1 cellular context compared by ENCODE assay signal in the genomic region with DNA sequence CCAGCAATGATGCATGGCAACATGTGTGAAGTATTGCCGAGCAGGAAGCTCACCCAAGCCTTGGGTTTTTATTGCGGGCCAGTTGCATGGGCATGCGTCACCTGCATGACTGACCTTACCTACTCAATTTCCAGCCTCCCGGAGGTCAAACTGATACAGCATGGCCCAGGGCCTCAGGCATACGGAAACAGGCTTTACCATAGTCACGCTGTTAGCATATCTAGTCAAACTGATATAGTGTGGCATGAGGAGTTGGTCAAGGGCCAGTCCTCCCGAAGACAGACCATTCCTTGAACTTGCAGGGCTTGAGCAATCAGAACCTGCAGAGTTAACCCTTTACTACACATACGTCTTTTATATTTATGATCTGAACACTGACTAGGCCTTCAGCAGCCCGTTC.
TF ChIP-seq lines count a peak whose summit lies in the region.

No MANE protein-coding gene starts in this region.

TF ChIP-seq in HepG2, 621 proteins besides CTCF, POLR2A, EP300 and RAD21:
- TF ChIP-seq, protein P1, sequence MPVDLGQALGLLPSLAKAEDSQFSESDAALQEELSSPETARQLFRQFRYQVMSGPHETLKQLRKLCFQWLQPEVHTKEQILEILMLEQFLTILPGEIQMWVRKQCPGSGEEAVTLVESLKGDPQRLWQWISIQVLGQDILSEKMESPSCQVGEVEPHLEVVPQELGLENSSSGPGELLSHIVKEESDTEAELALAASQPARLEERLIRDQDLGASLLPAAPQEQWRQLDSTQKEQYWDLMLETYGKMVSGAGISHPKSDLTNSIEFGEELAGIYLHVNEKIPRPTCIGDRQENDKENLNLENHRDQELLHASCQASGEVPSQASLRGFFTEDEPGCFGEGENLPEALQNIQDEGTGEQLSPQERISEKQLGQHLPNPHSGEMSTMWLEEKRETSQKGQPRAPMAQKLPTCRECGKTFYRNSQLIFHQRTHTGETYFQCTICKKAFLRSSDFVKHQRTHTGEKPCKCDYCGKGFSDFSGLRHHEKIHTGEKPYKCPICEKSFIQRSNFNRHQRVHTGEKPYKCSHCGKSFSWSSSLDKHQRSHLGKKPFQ (CRISPR knock-in tag; IDR thresholded peaks at IDR 0.05; ENCODE audit: insufficient replicate concordance) = no peak
- TF ChIP-seq ZFP36L2 (CRISPR knock-in tag; IDR thresholded peaks at IDR 0.05) = no peak
- TF ChIP-seq KAT8 (CRISPR knock-in tag; IDR thresholded peaks at IDR 0.05) = no peak
- no peak for TF ChIP-seq ARHGAP35 (CRISPR knock-in tag; IDR thresholded peaks at IDR 0.05; ENCODE audit: borderline replicate concordance)
- TF ChIP-seq KLF6 (CRISPR knock-in tag; IDR thresholded peaks at IDR 0.05) = no peak
- TF ChIP-seq MIXL1 (CRISPR knock-in tag; IDR thresholded peaks at IDR 0.05) = no peak
- no peak for TF ChIP-seq SALL1 (CRISPR knock-in tag; IDR thresholded peaks at IDR 0.05)
- TF ChIP-seq NRL (CRISPR knock-in tag; IDR thresholded peaks at IDR 0.05; ENCODE audit: borderline replicate concordance) = no peak
- no peak for TF ChIP-seq EHMT2 (IDR thresholded peaks at IDR 0.05; ENCODE audit: borderline replicate concordance, low read depth, low read length)
